10 cellular contexts compared by ENCODE assay signal in the genomic region with DNA sequence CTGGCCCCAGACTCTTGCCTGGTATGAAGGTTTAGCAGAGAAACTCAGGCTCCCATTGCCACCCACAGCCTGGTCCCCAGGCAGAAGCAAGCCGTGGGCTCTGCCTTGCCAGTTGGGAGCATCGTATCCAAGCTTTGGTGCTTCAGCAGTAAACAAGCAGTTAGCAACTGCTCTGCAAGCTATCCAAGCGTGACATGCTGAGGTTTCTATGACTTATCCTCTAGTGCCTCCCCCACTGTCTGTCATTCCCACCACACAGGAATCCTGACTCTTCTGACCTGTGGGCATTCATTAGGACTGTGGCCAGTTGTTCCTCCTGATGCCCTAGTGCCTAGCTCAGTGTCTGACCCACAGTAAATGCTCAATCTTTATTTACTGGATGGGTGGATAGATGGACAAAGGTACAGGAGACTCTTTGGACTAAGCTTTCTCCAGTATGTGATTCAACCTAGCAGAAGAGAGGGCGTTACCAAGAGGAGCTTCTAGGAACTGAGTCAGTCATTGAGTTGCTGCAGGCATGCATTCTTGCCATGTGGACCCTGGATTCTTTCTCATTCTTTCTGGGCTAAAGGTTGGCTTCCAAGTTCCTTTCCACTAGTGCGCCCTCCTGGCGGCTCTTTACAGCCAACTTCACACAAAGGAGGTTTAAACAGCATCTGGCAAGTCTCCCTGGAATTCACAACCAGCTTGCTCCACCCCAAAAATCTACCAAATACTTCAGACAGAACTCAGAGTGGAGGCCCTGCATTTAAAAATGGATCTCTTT. TPM values are rescaled to one million over a fixed set of nuclear protein-coding genes. Genes with fewer than 3 reads are reported as not detected.
DNase-seq lines count a peak whose midpoint lies in the region; ATAC-seq, FAIRE-seq and TF ChIP-seq lines count a peak whose summit lies in the region.
"Had no signal": no experiment of that assay in that cellular context is flagged by ENCODE, and none has a peak within 500 bp of the region (broad histone marks: within the 10 kb centered on the region; RNA-seq: fewer than 3 reads in every experiment).

No MANE protein-coding gene starts in this region.

- H3K9me3 Mint-ChIP-seq in CD8-positive, alpha-beta memory T cell: no peaks in the 10 kb centered on the region
- H3K9me3 Mint-ChIP-seq in T-helper 2 cell treated with Interferon-gamma antibody and Interleukin-4, amounts not matched to agents 5 μg/mL and 100 μg/mL, for 36 hours: no peaks in the 10 kb centered on the region
- H3K9me3 Mint-ChIP-seq: IgD-negative memory B cell, memory B cell had no signal

- no peak overlapping the region for H3K4me3 ChIP-seq in CD8-positive, alpha-beta memory T cell (ENCODE audit: low read length)

- H3K27ac ChIP-seq in CD8-positive, alpha-beta memory T cell (ENCODE audit: low read depth, low read length): no peak overlapping the region

- no peaks in the 10 kb centered on the region for H3K36me3 Mint-ChIP-seq in CD8-positive, alpha-beta memory T cell
- H3K36me3 Mint-ChIP-seq in T-helper 2 cell treated with Interferon-gamma antibody and Interleukin-4, amounts not matched to agents 5 μg/mL and 100 μg/mL, for 36 hours (ENCODE audit: low read depth): no peaks in the 10 kb centered on the region
- H3K36me3 Mint-ChIP-seq: IgD-negative memory B cell, memory B cell had no signal

- no peak for DNase-seq in GM12891 (ENCODE audit: insufficient read length, low spot score)
- peak; percentile 99 for DNase-seq in fibroblast of peridontal ligament (ENCODE audit: extremely low read depth)
- DNase-seq in retina: peak; percentile 13
- DNase-seq in CD8-positive, alpha-beta memory T cell: no peak
- no peak for DNase-seq in T-helper 2 cell treated with Interferon-gamma antibody and Interleukin-4, amounts not matched to agents 5 μg/mL and 100 μg/mL, for 36 hours (ENCODE audit: low spot score)
- DNase-seq: T-helper 2 cell had no signal

- POLR2A ChIA-PET in CD8-positive, alpha-beta memory T cell (lab: Charles Lee): no interaction called here

- TF ChIP-seq POLR2A in GM12891 (IDR thresholded peaks at IDR 0.05; ENCODE audit: low read depth, low read length): no peak

- H3K4me1 Mint-ChIP-seq in CD8-positive, alpha-beta memory T cell: peaks cover 0 to 6% (median 0%) of the 10 kb centered on the region in 3 donors
- H3K4me1 Mint-ChIP-seq in T-helper 2 cell treated with Interferon-gamma antibody and Interleukin-4, amounts not matched to agents 5 μg/mL and 100 μg/mL, for 36 hours (ENCODE audit: low read depth): no peaks in the 10 kb centered on the region
- H3K4me1 Mint-ChIP-seq: IgD-negative memory B cell, memory B cell had no signal

- CTCF ChIA-PET in CD8-positive, alpha-beta memory T cell (lab: Charles Lee): interaction anchor here (1.5 kb wide), 1 partner anchor 10 kb away, joined by 3 read pairs; no protein-coding TSS in a partner anchor

- H3K4me1 ChIP-seq in CD8-positive, alpha-beta memory T cell (ENCODE audit: insufficient read depth, low read length): peaks cover 4% of the 10 kb centered on the region

- peaks cover 10% of the 10 kb centered on the region for H3K27me3 ChIP-seq in CD8-positive, alpha-beta memory T cell (ENCODE audit: insufficient read depth, low read length, poor library complexity, severe bottlenecking)

- H3K27me3 Mint-ChIP-seq in CD8-positive, alpha-beta memory T cell: peaks cover 36 to 61% of the 10 kb centered on the region in 2 donors
- H3K27me3 Mint-ChIP-seq in T-helper 2 cell treated with Interferon-gamma antibody and Interleukin-4, amounts not matched to agents 5 μg/mL and 100 μg/mL, for 36 hours (ENCODE audit: low read depth): peaks cover 16% of the 10 kb centered on the region

- FAIRE-seq in GM12891 (lab: Jason Lieb, UNC): no peak

- H3K36me3 ChIP-seq in CD8-positive, alpha-beta memory T cell (ENCODE audit: insufficient read depth, low read length): no peaks in the 10 kb centered on the region

- H3K9me3 ChIP-seq in CD8-positive, alpha-beta memory T cell (ENCODE audit: low read length): no peaks in the 10 kb centered on the region

- no peak overlapping the region for H3K27ac Mint-ChIP-seq in CD8-positive, alpha-beta memory T cell
- H3K27ac Mint-ChIP-seq in T-helper 2 cell treated with Interferon-gamma antibody and Interleukin-4, amounts not matched to agents 5 μg/mL and 100 μg/mL, for 36 hours: no peak overlapping the region
- H3K27ac Mint-ChIP-seq: memory B cell had no signal

- no peak overlapping the region for H3K4me3 Mint-ChIP-seq in CD8-positive, alpha-beta memory T cell
- no peak overlapping the region for H3K4me3 Mint-ChIP-seq in T-helper 2 cell treated with Interferon-gamma antibody and Interleukin-4, amounts not matched to agents 5 μg/mL and 100 μg/mL, for 36 hours
- H3K4me3 Mint-ChIP-seq: IgD-negative memory B cell, memory B cell had no signal

- ATAC-seq in HG03521 (IDR thresholded peaks at IDR 0.05; ENCODE audit: unreplicated experiment): no peak

TF ChIP-seq in GM12891, 5 proteins besides CTCF, POLR2A, EP300 and RAD21:
- TF ChIP-seq SPI1 (IDR thresholded peaks at IDR 0.05; ENCODE audit: low read depth, low read length) (no peak), TAF1 (IDR thresholded peaks at IDR 0.05; ENCODE audit: low read depth, low read length) (no peak), POLR2AphosphoS5 (IDR thresholded peaks at IDR 0.05; ENCODE audit: low read depth, low read length) (no peak), PAX5 (IDR thresholded peaks at IDR 0.05; ENCODE audit: insufficient read depth, low read length, severe bottlenecking) (peak; percentile 76), POU2F2 (IDR thresholded peaks at IDR 0.05; ENCODE audit: low read depth, low read length) (no peak)

TF ChIP-seq in PFSK-1, 5 proteins besides CTCF, POLR2A, EP300 and RAD21:
- TF ChIP-seq FOXP2 (optimal IDR thresholded peaks at IDR 0.05; ENCODE audit: borderline replicate concordance, extremely low read depth, extremely low read length, insufficient read depth) (peak; percentile 84), SIN3A (IDR thresholded peaks at IDR 0.05; ENCODE audit: borderline replicate concordance, insufficient read depth, low read length) (0 out of 2 replicates have a peak, but pooled peaks have one; percentile 68), TAF1 (IDR thresholded peaks at IDR 0.05; ENCODE audit: borderline replicate concordance, insufficient read depth, low read length) (no peak), POLR2AphosphoS5 (IDR thresholded peaks at IDR 0.05; ENCODE audit: low read depth, low read length) (no peak; the same call in 1 of the 2 replicates)
- TF ChIP-seq, protein P1, sequence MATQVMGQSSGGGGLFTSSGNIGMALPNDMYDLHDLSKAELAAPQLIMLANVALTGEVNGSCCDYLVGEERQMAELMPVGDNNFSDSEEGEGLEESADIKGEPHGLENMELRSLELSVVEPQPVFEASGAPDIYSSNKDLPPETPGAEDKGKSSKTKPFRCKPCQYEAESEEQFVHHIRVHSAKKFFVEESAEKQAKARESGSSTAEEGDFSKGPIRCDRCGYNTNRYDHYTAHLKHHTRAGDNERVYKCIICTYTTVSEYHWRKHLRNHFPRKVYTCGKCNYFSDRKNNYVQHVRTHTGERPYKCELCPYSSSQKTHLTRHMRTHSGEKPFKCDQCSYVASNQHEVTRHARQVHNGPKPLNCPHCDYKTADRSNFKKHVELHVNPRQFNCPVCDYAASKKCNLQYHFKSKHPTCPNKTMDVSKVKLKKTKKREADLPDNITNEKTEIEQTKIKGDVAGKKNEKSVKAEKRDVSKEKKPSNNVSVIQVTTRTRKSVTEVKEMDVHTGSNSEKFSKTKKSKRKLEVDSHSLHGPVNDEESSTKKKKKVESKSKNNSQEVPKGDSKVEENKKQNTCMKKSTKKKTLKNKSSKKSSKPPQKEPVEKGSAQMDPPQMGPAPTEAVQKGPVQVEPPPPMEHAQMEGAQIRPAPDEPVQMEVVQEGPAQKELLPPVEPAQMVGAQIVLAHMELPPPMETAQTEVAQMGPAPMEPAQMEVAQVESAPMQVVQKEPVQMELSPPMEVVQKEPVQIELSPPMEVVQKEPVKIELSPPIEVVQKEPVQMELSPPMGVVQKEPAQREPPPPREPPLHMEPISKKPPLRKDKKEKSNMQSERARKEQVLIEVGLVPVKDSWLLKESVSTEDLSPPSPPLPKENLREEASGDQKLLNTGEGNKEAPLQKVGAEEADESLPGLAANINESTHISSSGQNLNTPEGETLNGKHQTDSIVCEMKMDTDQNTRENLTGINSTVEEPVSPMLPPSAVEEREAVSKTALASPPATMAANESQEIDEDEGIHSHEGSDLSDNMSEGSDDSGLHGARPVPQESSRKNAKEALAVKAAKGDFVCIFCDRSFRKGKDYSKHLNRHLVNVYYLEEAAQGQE (IDR thresholded peaks at IDR 0.05; ENCODE audit: insufficient read depth in 1 of 2, low read depth in 2 of 2, low read length in 2 of 2): no peak

RNA-seq across cellular contexts. Expression of a gene that starts 40.6 kb away (rescaled TPM):
- polyA plus RNA-seq in GM12891 (2012; ENCODE audit: low read depth, missing spikeins): 35.2 TPM
- 47.6 TPM for polyA plus RNA-seq in PFSK-1 (2012; ENCODE audit: insufficient read length, low read depth)
- total RNA-seq in CD8-positive, alpha-beta memory T cell: 10 to 100 TPM; 66.0 to 74.2 TPM
- polyA plus RNA-seq in CD8-positive, alpha-beta memory T cell: 33.2 TPM

RNA-seq across cellular contexts. Expression of a gene that starts 45.2 kb away (rescaled TPM):
- not detected for polyA plus RNA-seq in GM12891 (2012; ENCODE audit: low read depth, missing spikeins)
- polyA plus RNA-seq in PFSK-1 (2012; ENCODE audit: insufficient read length, low read depth): 15.8 TPM
- not detected for total RNA-seq in CD8-positive, alpha-beta memory T cell
- polyA plus RNA-seq in CD8-positive, alpha-beta memory T cell: not detected
- polyA plus RNA-seq: IgD-negative memory B cell had no signal

Comparison
In these comparisons a context has a peak if more than half of its experiments do, and no peak if none do; other contexts are left out.
1. DNase-seq: peak in fibroblast of peridontal ligament (single experiment) and retina (single experiment); none in GM12891 (single experiment), CD8-positive, alpha-beta memory T cell (0 of 5) and T-helper 2 cell treated with Interferon-gamma antibody and Interleukin-4, amounts not matched to agents 5 μg/mL and 100 μg/mL, for 36 hours (single experiment).